ENCODE assay signal across 1 cellular context in the genomic region with DNA sequence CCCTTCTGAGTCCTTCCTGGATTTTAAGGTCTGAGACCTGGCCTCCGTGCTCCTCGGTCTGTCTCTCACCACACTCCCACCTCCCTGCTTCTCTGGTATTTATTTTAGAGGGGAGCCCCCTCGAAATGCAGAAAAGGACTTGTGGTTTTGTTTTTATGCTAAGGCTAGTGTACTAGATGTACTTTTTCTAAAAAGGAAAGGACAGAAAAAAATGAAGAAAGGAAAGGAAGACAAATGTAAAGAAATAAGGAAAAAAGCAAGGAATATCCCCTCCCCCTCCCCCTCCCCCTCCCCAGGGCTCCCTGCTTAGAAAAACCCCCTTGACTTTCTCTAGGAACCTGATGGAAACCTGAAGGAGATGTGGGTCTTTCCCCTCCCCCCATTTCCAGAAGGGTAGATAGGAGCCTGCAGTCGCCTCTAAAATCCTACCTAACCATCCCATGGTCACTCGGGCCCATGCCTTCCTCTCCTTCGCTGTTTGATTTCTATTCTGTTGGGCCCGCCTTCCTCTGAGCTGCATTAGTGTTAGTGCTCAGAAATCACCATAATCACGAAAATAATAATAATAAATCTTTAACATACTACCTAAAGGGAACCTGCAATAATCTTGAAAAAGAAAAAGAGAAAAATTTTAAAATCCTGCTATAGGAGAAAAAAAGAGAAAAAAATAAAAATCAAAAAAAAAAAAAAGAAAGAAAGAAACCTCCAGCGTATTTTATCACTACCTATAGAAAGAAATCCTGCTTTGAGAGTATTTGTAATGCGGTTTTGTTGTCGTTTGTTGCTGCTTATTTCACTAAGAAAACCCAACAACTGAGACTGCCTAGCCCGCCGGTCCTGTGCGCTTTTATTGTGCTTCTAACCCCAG.
A peak's percentile ranks its signal among the peaks of the same experiment; 100 is the strongest.
TF ChIP-seq lines count a peak whose summit lies in the region.

No MANE protein-coding gene starts in this region.

TF ChIP-seq in HepG2, 621 proteins besides CTCF, POLR2A, EP300 and RAD21:
- peak; percentile 41 for TF ChIP-seq HNRNPK (IDR thresholded peaks at IDR 0.05; ENCODE audit: low read depth, low read length, poor library complexity, severe bottlenecking)
- TF ChIP-seq XRCC5 (optimal IDR thresholded peaks at IDR 0.05; ENCODE audit: low read length): no peak
